ENCODE assay signal across 1 cellular context in the genomic region with DNA sequence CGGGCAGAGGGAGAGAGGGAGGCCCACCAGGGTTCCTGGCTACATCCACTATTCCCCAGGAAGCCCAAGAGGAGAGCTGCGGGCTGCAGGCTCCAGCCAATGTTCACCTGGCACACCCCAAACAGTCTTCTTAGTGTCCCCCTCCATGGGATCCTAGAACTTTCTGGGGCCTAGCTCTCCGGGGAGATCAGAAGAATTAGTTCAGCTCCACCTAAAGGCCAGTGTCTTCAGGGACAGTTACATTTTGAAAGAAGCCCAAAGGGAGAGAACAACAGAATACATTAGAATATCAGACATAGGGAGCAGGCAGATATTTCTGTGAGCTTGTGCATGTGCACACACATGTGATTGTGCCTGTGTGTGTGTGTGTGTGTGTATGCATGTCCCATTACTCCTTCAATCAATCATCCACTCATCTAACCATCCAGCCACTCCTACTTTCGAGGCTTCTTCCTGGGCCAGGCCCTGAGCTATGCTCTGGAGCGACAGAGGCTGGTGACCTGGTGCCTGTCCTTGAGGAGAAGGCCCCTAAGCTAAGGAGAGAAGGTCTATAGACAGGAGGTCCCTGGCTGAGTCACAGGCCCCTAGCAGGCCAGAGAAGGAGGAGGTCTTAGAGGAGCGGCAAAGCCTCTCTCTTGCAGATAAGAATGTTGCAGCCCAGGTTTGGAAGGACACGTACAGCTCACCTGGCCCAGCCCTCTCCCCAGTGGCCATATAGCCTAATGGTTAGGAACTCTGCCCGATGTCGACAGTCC.
TF ChIP-seq lines count a peak whose summit lies in the region.

No MANE protein-coding gene starts in this region.

TF ChIP-seq in SK-N-SH, 30 proteins besides CTCF, POLR2A, EP300 and RAD21:
- TF ChIP-seq MEF2A (IDR thresholded peaks at IDR 0.05; ENCODE audit: borderline replicate concordance, low read depth) = no peak
- no peak for TF ChIP-seq GABPA (IDR thresholded peaks at IDR 0.05; ENCODE audit: low read depth)
- TF ChIP-seq, protein P1, sequence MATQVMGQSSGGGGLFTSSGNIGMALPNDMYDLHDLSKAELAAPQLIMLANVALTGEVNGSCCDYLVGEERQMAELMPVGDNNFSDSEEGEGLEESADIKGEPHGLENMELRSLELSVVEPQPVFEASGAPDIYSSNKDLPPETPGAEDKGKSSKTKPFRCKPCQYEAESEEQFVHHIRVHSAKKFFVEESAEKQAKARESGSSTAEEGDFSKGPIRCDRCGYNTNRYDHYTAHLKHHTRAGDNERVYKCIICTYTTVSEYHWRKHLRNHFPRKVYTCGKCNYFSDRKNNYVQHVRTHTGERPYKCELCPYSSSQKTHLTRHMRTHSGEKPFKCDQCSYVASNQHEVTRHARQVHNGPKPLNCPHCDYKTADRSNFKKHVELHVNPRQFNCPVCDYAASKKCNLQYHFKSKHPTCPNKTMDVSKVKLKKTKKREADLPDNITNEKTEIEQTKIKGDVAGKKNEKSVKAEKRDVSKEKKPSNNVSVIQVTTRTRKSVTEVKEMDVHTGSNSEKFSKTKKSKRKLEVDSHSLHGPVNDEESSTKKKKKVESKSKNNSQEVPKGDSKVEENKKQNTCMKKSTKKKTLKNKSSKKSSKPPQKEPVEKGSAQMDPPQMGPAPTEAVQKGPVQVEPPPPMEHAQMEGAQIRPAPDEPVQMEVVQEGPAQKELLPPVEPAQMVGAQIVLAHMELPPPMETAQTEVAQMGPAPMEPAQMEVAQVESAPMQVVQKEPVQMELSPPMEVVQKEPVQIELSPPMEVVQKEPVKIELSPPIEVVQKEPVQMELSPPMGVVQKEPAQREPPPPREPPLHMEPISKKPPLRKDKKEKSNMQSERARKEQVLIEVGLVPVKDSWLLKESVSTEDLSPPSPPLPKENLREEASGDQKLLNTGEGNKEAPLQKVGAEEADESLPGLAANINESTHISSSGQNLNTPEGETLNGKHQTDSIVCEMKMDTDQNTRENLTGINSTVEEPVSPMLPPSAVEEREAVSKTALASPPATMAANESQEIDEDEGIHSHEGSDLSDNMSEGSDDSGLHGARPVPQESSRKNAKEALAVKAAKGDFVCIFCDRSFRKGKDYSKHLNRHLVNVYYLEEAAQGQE (IDR thresholded peaks at IDR 0.05; ENCODE audit: low read depth, low read length) = no peak
- TF ChIP-seq MAX (IDR thresholded peaks at IDR 0.05; ENCODE audit: low read depth) = no peak
- no peak for TF ChIP-seq JUND (IDR thresholded peaks at IDR 0.05)
- TF ChIP-seq YY1 (IDR thresholded peaks at IDR 0.05; ENCODE audit: low read depth) = no peak
- TF ChIP-seq RXRA (IDR thresholded peaks at IDR 0.05; ENCODE audit: borderline replicate concordance, low read depth) = no peak
- TF ChIP-seq RCOR1 (IDR thresholded peaks at IDR 0.05; ENCODE audit: low read length) = no peak
- no peak for TF ChIP-seq FOXM1 (IDR thresholded peaks at IDR 0.05; ENCODE audit: low read depth)
- TF ChIP-seq CHD2 (IDR thresholded peaks at IDR 0.05; ENCODE audit: low read length, partially characterized antibody) = no peak
- TF ChIP-seq, protein P2, sequence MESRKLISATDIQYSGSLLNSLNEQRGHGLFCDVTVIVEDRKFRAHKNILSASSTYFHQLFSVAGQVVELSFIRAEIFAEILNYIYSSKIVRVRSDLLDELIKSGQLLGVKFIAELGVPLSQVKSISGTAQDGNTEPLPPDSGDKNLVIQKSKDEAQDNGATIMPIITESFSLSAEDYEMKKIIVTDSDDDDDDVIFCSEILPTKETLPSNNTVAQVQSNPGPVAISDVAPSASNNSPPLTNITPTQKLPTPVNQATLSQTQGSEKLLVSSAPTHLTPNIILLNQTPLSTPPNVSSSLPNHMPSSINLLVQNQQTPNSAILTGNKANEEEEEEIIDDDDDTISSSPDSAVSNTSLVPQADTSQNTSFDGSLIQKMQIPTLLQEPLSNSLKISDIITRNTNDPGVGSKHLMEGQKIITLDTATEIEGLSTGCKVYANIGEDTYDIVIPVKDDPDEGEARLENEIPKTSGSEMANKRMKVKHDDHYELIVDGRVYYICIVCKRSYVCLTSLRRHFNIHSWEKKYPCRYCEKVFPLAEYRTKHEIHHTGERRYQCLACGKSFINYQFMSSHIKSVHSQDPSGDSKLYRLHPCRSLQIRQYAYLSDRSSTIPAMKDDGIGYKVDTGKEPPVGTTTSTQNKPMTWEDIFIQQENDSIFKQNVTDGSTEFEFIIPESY (IDR thresholded peaks at IDR 0.05; ENCODE audit: borderline replicate concordance, low read depth) = no peak
- no peak for TF ChIP-seq TCF12 (IDR thresholded peaks at IDR 0.05)
- TF ChIP-seq USF2 (IDR thresholded peaks at IDR 0.05; ENCODE audit: borderline replicate concordance, low read depth, low read length) = no peak
- TF ChIP-seq SIN3A (IDR thresholded peaks at IDR 0.05; ENCODE audit: borderline replicate concordance, low read depth, low read length) = no peak
- TF ChIP-seq FOSL2 (IDR thresholded peaks at IDR 0.05; ENCODE audit: borderline replicate concordance, low read depth) = no peak
- no peak for TF ChIP-seq EZH2phosphoT487 (IDR thresholded peaks at IDR 0.05; ENCODE audit: borderline replicate concordance, low read depth)
- no peak for TF ChIP-seq NRF1 (IDR thresholded peaks at IDR 0.05; ENCODE audit: low read depth, low read length)
